Comparison of ENCODE assay signal across 39 cellular contexts in the genomic region with DNA sequence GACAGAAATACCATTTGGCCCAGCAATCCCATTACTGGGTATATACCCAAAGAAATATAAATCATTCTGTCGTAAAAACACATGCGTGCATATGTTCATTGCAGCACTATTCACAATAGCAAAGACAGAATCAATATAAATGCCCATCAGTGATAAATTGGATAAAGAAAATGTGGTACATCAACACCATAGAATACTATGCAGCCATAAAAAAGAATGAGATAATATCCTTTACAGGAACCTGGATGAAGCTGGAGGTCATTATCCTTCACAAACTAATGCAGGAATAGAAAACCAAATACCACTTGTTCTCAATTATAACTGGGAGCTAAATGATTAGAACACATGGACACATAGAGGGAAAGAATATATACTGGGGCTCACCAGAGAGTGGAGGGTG.
"Had no signal": no experiment of that assay in that cellular context is flagged by ENCODE, and none has a peak within 500 bp of the region (broad histone marks: within the 10 kb centered on the region; RNA-seq: fewer than 3 reads in every experiment).

No MANE protein-coding gene starts in this region.

- DNase-seq: activated effector memory CD4-positive, alpha-beta T cell treated with anti-CD3 and anti-CD28 coated beads, Interleukin-2, amount 50 U/mL, for 16 hours; activated effector memory CD4-positive, alpha-beta T cell treated with Interleukin-2 at 50 U/mL for 16 hours; activated gamma-delta T cell; activated gamma-delta T cell treated with Interleukin-2 at 50 U/mL for 16 hours; activated naive CD4-positive, alpha-beta T cell; activated naive CD4-positive, alpha-beta T cell treated with anti-CD3 and anti-CD28 coated beads for 36 hours; activated naive CD4-positive, alpha-beta T cell treated with anti-CD3 and anti-CD28 coated beads, Interleukin-2, amount 10 ng/mL, durations not matched to agents 7 days and 5 days; activated naive CD4-positive, alpha-beta T cell treated with anti-CD3 and anti-CD28 coated beads, Interleukin-2, amount 50 U/mL, for 16 hours; activated naive CD4-positive, alpha-beta T cell treated with Interleukin-2 at 50 U/mL for 16 hours; activated naive CD8-positive, alpha-beta T cell treated with anti-CD3 and anti-CD28 coated beads for 36 hours; activated naive CD8-positive, alpha-beta T cell treated with anti-CD3 and anti-CD28 coated beads, Interleukin-2, amount 10 ng/mL, durations not matched to agents 7 days and 5 days; activated naive CD8-positive, alpha-beta T cell treated with anti-CD3 and anti-CD28 coated beads, Interleukin-2, amount 50 U/mL, for 24 hours; activated T-cell treated with anti-CD3 and anti-CD28 coated beads, Interleukin-2, amount 50 U/mL, for 4 hours; activated T-cell treated with anti-CD3 and anti-CD28 coated beads, Interleukin-2, amount 50 U/mL, for 48 hours; activated T-cell treated with anti-CD3 and anti-CD28 coated beads, Interleukin-2, amount 50 U/mL, for 72 hours; adrenal gland; amniotic stem cell; amygdala; anterior cingulate cortex; aorta; body of pancreas; brain microvascular endothelial cell; caudate nucleus; central memory CD4-positive, alpha-beta T cell; cerebellar nuclear complex had no signal

- H3K36me3 Mint-ChIP-seq: activated naive CD4-positive, alpha-beta T cell treated with anti-CD3 and anti-CD28 coated beads, Interleukin-2, amount 10 ng/mL, durations not matched to agents 7 days and 5 days; activated naive CD4-positive, alpha-beta T cell treated with anti-CD3 and anti-CD28 coated beads, Interleukin-2, amount 50 U/mL, for 24 hours; activated naive CD4-positive, alpha-beta T cell treated with anti-CD3 and anti-CD28 coated beads, Interleukin-2, amount 50 U/mL, for 72 hours; activated naive CD8-positive, alpha-beta T cell treated with anti-CD3 and anti-CD28 coated beads for 36 hours; activated naive CD8-positive, alpha-beta T cell treated with anti-CD3 and anti-CD28 coated beads, Interleukin-2, amount 10 ng/mL, durations not matched to agents 7 days and 5 days; brain had no signal

- FAIRE-seq: astrocyte, bronchial epithelial cell, colon had no signal

- H3K4me1 Mint-ChIP-seq: activated naive CD4-positive, alpha-beta T cell treated with anti-CD3 and anti-CD28 coated beads, Interleukin-2, amount 10 ng/mL, durations not matched to agents 7 days and 5 days; activated naive CD4-positive, alpha-beta T cell treated with anti-CD3 and anti-CD28 coated beads, Interleukin-2, amount 50 U/mL, for 24 hours; activated naive CD8-positive, alpha-beta T cell treated with anti-CD3 and anti-CD28 coated beads for 36 hours; activated naive CD8-positive, alpha-beta T cell treated with anti-CD3 and anti-CD28 coated beads, Interleukin-2, amount 10 ng/mL, durations not matched to agents 7 days and 5 days; activated naive CD8-positive, alpha-beta T cell treated with anti-CD3 and anti-CD28 coated beads, Interleukin-2, amount 50 U/mL, for 24 hours; activated T-helper 17 cell treated with anti-CD3 and anti-CD28 coated beads, Interleukin-2, amount 50 U/mL, for 72 hours; central memory CD8-positive, alpha-beta T cell had no signal

- H3K27ac Mint-ChIP-seq: activated naive CD4-positive, alpha-beta T cell treated with anti-CD3 and anti-CD28 coated beads for 36 hours; activated naive CD4-positive, alpha-beta T cell treated with anti-CD3 and anti-CD28 coated beads, Interleukin-2, amount 10 ng/mL, durations not matched to agents 7 days and 5 days; activated naive CD4-positive, alpha-beta T cell treated with anti-CD3 and anti-CD28 coated beads, Interleukin-2, amount 50 U/mL, for 24 hours; activated naive CD4-positive, alpha-beta T cell treated with anti-CD3 and anti-CD28 coated beads, Interleukin-2, amount 50 U/mL, for 72 hours; activated naive CD8-positive, alpha-beta T cell; activated naive CD8-positive, alpha-beta T cell treated with anti-CD3 and anti-CD28 coated beads for 36 hours; activated naive CD8-positive, alpha-beta T cell treated with anti-CD3 and anti-CD28 coated beads, Interleukin-2, amount 10 ng/mL, durations not matched to agents 7 days and 5 days; activated naive CD8-positive, alpha-beta T cell treated with anti-CD3 and anti-CD28 coated beads, Interleukin-2, amount 50 U/mL, for 24 hours; activated T-cell treated with anti-CD3 and anti-CD28 coated beads, Interleukin-2, amount 50 U/mL, for 72 hours; activated T-helper 1 cell treated with anti-CD3 and anti-CD28 coated beads, Interleukin-12 subunit alpha, Interleukin-12 subunit beta, Interleukin-2, Interleukin-4 antibody, amounts not matched to agents 30 ng/mL and 10 ng/mL and 1 ng/mL, durations not matched to agents 14 hours and 24 hours and 36 hours; activated T-helper 17 cell treated with anti-CD3 and anti-CD28 coated beads, Interleukin-2, amount 50 U/mL, for 72 hours; activated T-helper 2 cell treated with anti-CD3 and anti-CD28 coated beads, Interferon-gamma antibody, Interleukin-2, Interleukin-4, amounts not matched to agents 10 μg/mL and 5 μg/mL and 100 μg/mL, durations not matched to agents 14 hours and 24 hours and 36 hours; brain had no signal

- H3K9me3 Mint-ChIP-seq: activated naive CD4-positive, alpha-beta T cell treated with anti-CD3 and anti-CD28 coated beads, Interleukin-2, amount 10 ng/mL, durations not matched to agents 7 days and 5 days; activated naive CD8-positive, alpha-beta T cell treated with anti-CD3 and anti-CD28 coated beads, Interleukin-2, amount 10 ng/mL, durations not matched to agents 7 days and 5 days; activated T-cell treated with anti-CD3 and anti-CD28 coated beads, Interleukin-2, amount 50 U/mL, for 72 hours; activated T-helper 1 cell treated with anti-CD3 and anti-CD28 coated beads, Interleukin-12 subunit alpha, Interleukin-12 subunit beta, Interleukin-2, Interleukin-4 antibody, amounts not matched to agents 30 ng/mL and 10 ng/mL and 1 ng/mL, durations not matched to agents 14 hours and 24 hours and 36 hours; central memory CD8-positive, alpha-beta T cell had no signal

- H3K4me3 ChIP-seq: adrenal gland, ascending aorta, body of pancreas, breast epithelium, cardiac muscle cell had no signal

- H3K4me3 Mint-ChIP-seq: activated naive CD4-positive, alpha-beta T cell treated with anti-CD3 and anti-CD28 coated beads for 36 hours; activated naive CD4-positive, alpha-beta T cell treated with anti-CD3 and anti-CD28 coated beads, Interleukin-2, amount 10 ng/mL, durations not matched to agents 7 days and 5 days; activated naive CD4-positive, alpha-beta T cell treated with anti-CD3 and anti-CD28 coated beads, Interleukin-2, amount 50 U/mL, for 24 hours; activated naive CD8-positive, alpha-beta T cell; activated naive CD8-positive, alpha-beta T cell treated with anti-CD3 and anti-CD28 coated beads for 36 hours; activated naive CD8-positive, alpha-beta T cell treated with anti-CD3 and anti-CD28 coated beads, Interleukin-2, amount 10 ng/mL, durations not matched to agents 7 days and 5 days; activated naive CD8-positive, alpha-beta T cell treated with anti-CD3 and anti-CD28 coated beads, Interleukin-2, amount 50 U/mL, for 24 hours; activated T-cell treated with anti-CD3 and anti-CD28 coated beads, Interleukin-2, amount 50 U/mL, for 4 hours; activated T-cell treated with anti-CD3 and anti-CD28 coated beads, Interleukin-2, amount 50 U/mL, for 72 hours; activated T-helper 1 cell treated with anti-CD3 and anti-CD28 coated beads, Interleukin-12 subunit alpha, Interleukin-12 subunit beta, Interleukin-2, Interleukin-4 antibody, amounts not matched to agents 30 ng/mL and 10 ng/mL and 1 ng/mL, durations not matched to agents 14 hours and 24 hours and 36 hours; activated T-helper 17 cell treated with anti-CD3 and anti-CD28 coated beads, Interleukin-2, amount 50 U/mL, for 72 hours; brain; central memory CD8-positive, alpha-beta T cell had no signal

- H3K9me3 ChIP-seq: adrenal gland, ascending aorta, body of pancreas had no signal

- ATAC-seq: activated naive CD4-positive, alpha-beta T cell treated with anti-CD3 and anti-CD28 coated beads, Interleukin-2, amount 50 U/mL, for 72 hours; activated naive CD8-positive, alpha-beta T cell treated with anti-CD3 and anti-CD28 coated beads, Interleukin-2, amount 50 U/mL, for 24 hours; activated T-cell treated with anti-CD3 and anti-CD28 coated beads, Interleukin-2, amount 50 U/mL, for 4 hours; activated T-cell treated with anti-CD3 and anti-CD28 coated beads, Interleukin-2, amount 50 U/mL, for 72 hours; activated T-helper 17 cell treated with anti-CD3 and anti-CD28 coated beads, Interleukin-2, amount 50 U/mL, for 72 hours; body of pancreas had no signal

- H3K4me1 ChIP-seq: adrenal gland, ascending aorta, body of pancreas, breast epithelium had no signal

- H3K27ac ChIP-seq: adrenal gland, ascending aorta, body of pancreas, brain microvascular endothelial cell, breast epithelium, cardiac muscle cell had no signal

- H3K27me3 ChIP-seq: adrenal gland, ascending aorta, body of pancreas, brain microvascular endothelial cell, breast epithelium, cardiac muscle cell had no signal

- H3K36me3 ChIP-seq: adrenal gland, ascending aorta, brain microvascular endothelial cell, breast epithelium, cardiac muscle cell had no signal
